Comparison of ENCODE assay signal across 20 cellular contexts in genomic region chr15:97078556-97078955, GRCh38.
"Had no signal": no experiment of that assay in that cellular context is flagged by ENCODE, and none has a peak within 500 bp of the region (broad histone marks: within the 10 kb centered on the region; RNA-seq: fewer than 3 reads in every experiment).

No MANE protein-coding gene starts in this region.

- H3K27me3 ChIP-seq: esophagus muscularis mucosa, gastrocnemius medialis, neutrophil, sigmoid colon, testis, transverse colon had no signal

- H3K36me3 ChIP-seq: esophagus muscularis mucosa, gastrocnemius medialis, left ventricle myocardium inferior, neutrophil, sigmoid colon, transverse colon had no signal

- H3K4me1 Mint-ChIP-seq: immature natural killer cell; stimulated activated naive B cell treated with anti-CD40 and anti-IgM and Interleukin-4, amounts not matched to agents 10 μg/mL and 1 μg/mL and 100 μg/mL, for 72 hours; stimulated activated naive CD8-positive, alpha-beta T cell treated with anti-CD3 and anti-CD28 coated beads, Interleukin-15, amount 100 ng/mL, for 72 hours had no signal

- H3K9me3 ChIP-seq: gastrocnemius medialis, neutrophil, psoas muscle, testis, transverse colon had no signal

- H3K27ac Mint-ChIP-seq: effector memory CD8-positive, alpha-beta T cell; immature natural killer cell; natural killer cell treated with Interleukin-12 subunit alpha and Interleukin-12 subunit beta and Interleukin-15 and Interleukin-18, amount 100 ng/mL, for 72 hours; stimulated activated naive B cell treated with anti-CD40 and anti-IgM and Interleukin-4, amounts not matched to agents 10 μg/mL and 1 μg/mL and 100 μg/mL, for 72 hours; stimulated activated naive CD8-positive, alpha-beta T cell treated with anti-CD3 and anti-CD28 coated beads, Interleukin-15, amount 100 ng/mL, for 72 hours had no signal

- H3K36me3 Mint-ChIP-seq: immature natural killer cell; natural killer cell treated with Interleukin-12 subunit alpha and Interleukin-12 subunit beta and Interleukin-15 and Interleukin-18, amount 100 ng/mL, for 72 hours; stimulated activated naive B cell treated with anti-CD40 and anti-IgM and Interleukin-4, amounts not matched to agents 10 μg/mL and 1 μg/mL and 100 μg/mL, for 72 hours had no signal

- H3K9me3 Mint-ChIP-seq: natural killer cell treated with Interleukin-12 subunit alpha and Interleukin-12 subunit beta and Interleukin-15 and Interleukin-18, amount 100 ng/mL, for 72 hours had no signal

- H3K4me1 ChIP-seq: esophagus muscularis mucosa, gastrocnemius medialis, left ventricle myocardium inferior, psoas muscle, sigmoid colon, testis, transverse colon had no signal

- H3K27ac ChIP-seq: epithelial cell of prostate, esophagus muscularis mucosa, gastrocnemius medialis, left ventricle myocardium inferior, neutrophil, psoas muscle, sigmoid colon, skin epidermis, testis, transverse colon had no signal

- DNase-seq: effector memory CD8-positive, alpha-beta T cell; gastrocnemius medialis; immature natural killer cell; left ventricle myocardium inferior; mesenchymal stem cell; midbrain; psoas muscle; sigmoid colon; stimulated activated CD4-positive, alpha-beta T cell treated with anti-CD3 and anti-CD28 coated beads, Interleukin-2, amount 100 ng/mL, for 24 hours; stimulated activated CD4-positive, alpha-beta T cell treated with anti-CD3 and anti-CD28 coated beads, Interleukin-4, amount 100 ng/mL, for 4 hours; stimulated activated naive B cell treated with anti-CD40 and anti-IgM and Interleukin-4, amounts not matched to agents 10 μg/mL and 1 μg/mL and 100 μg/mL, for 72 hours; stimulated activated naive CD8-positive, alpha-beta T cell treated with anti-CD3 and anti-CD28 coated beads, Interleukin-15, amount 100 ng/mL, for 72 hours; testis; transverse colon had no signal

- H3K27me3 Mint-ChIP-seq: effector memory CD8-positive, alpha-beta T cell; natural killer cell treated with Interleukin-12 subunit alpha and Interleukin-12 subunit beta and Interleukin-15 and Interleukin-18, amount 100 ng/mL, for 72 hours; stimulated activated naive B cell treated with anti-CD40 and anti-IgM and Interleukin-4, amounts not matched to agents 10 μg/mL and 1 μg/mL and 100 μg/mL, for 72 hours; stimulated activated naive CD8-positive, alpha-beta T cell treated with anti-CD3 and anti-CD28 coated beads, Interleukin-15, amount 100 ng/mL, for 72 hours had no signal

- H3K4me3 ChIP-seq: esophagus muscularis mucosa, gastrocnemius medialis, left ventricle myocardium inferior, lung, psoas muscle, sigmoid colon, skin epidermis, testis, transverse colon had no signal

- H3K4me3 Mint-ChIP-seq: effector memory CD8-positive, alpha-beta T cell; immature natural killer cell; natural killer cell treated with Interleukin-12 subunit alpha and Interleukin-12 subunit beta and Interleukin-15 and Interleukin-18, amount 100 ng/mL, for 72 hours; stimulated activated naive B cell treated with anti-CD40 and anti-IgM and Interleukin-4, amounts not matched to agents 10 μg/mL and 1 μg/mL and 100 μg/mL, for 72 hours; stimulated activated naive CD8-positive, alpha-beta T cell treated with anti-CD3 and anti-CD28 coated beads, Interleukin-15, amount 100 ng/mL, for 72 hours had no signal
